In genomic region chrX:30280428-30280827, GRCh38 we compare ENCODE assay signal across 33 cellular contexts. TPM values are rescaled to one million over a fixed set of nuclear protein-coding genes. Genes with fewer than 3 reads are reported as not detected.
"Had no signal": no experiment of that assay in that cellular context is flagged by ENCODE, and none has a peak within 500 bp of the region (broad histone marks: within the 10 kb centered on the region; RNA-seq: fewer than 3 reads in every experiment).

No MANE protein-coding gene starts in this region.

- H3K27me3 Mint-ChIP-seq: activated CD8-positive, alpha-beta T cell treated with anti-CD3 and anti-CD28 coated beads for 36 hours; brain had no signal

- H3K9ac ChIP-seq: KMS-11, SK-N-SH had no signal

- H3K4me3 Mint-ChIP-seq: activated CD4-positive, alpha-beta T cell treated with anti-CD3 and anti-CD28 coated beads, Interleukin-2, amount 10 ng/mL, durations not matched to agents 24 days and 14 days; activated CD8-positive, alpha-beta T cell treated with anti-CD3 and anti-CD28 coated beads for 36 hours; activated naive CD4-positive, alpha-beta T cell treated with anti-CD3 and anti-CD28 coated beads for 36 hours; activated T-cell treated with anti-CD3 and anti-CD28 coated beads, Interleukin-2, amount 50 U/mL, for 24 hours; activated T-helper 1 cell treated with anti-CD3 and anti-CD28 coated beads, Interleukin-12 subunit alpha, Interleukin-12 subunit beta, Interleukin-2, Interleukin-4 antibody, amounts not matched to agents 30 ng/mL and 10 ng/mL and 1 ng/mL, durations not matched to agents 14 hours and 24 hours and 36 hours; brain; T-helper 1 cell treated with Interleukin-12 subunit alpha and Interleukin-12 subunit beta and Interleukin-4 antibody, amounts not matched to agents 30 μg/mL and 1 μg/mL, for 36 hours; T-helper 2 cell treated with Interferon-gamma antibody and Interleukin-4, amounts not matched to agents 5 μg/mL and 100 μg/mL, for 36 hours had no signal

- H3K27me3 ChIP-seq: adrenal gland, cardiac muscle cell, Peyer's patch, SJSA1 had no signal

- ATAC-seq: activated CD8-positive, alpha-beta T cell treated with anti-CD3 and anti-CD28 coated beads for 36 hours; activated naive CD4-positive, alpha-beta T cell treated with anti-CD3 and anti-CD28 coated beads, Interleukin-2, amount 50 U/mL, for 72 hours; PC-3 had no signal

- H3K9me2 ChIP-seq: SK-N-SH had no signal

- H3K27ac ChIP-seq: cardiac muscle cell, KMS-11, Peyer's patch, SJSA1 had no signal

- DNase-seq: activated CD4-positive, alpha-beta T cell treated with anti-CD3 and anti-CD28 coated beads, Interleukin-2, amount 10 ng/mL, durations not matched to agents 24 days and 14 days; activated CD4-positive, alpha-beta T cell treated with anti-CD3 and anti-CD28 coated beads, Interleukin-2, amount 50 U/mL, for 4 hours; activated CD8-positive, alpha-beta T cell treated with anti-CD3 and anti-CD28 coated beads for 36 hours; activated gamma-delta T cell treated with Interleukin-2 at 50 U/mL for 16 hours; activated naive CD4-positive, alpha-beta T cell treated with anti-CD3 and anti-CD28 coated beads for 36 hours; activated T-cell treated with anti-CD3 and anti-CD28 coated beads, Interleukin-2, amount 50 U/mL, for 24 hours; adrenal gland; NCI-H1048; NCI-H1105 treated with DMSO at 0.1 percent for 48 hours; NCI-H1436; NCI-H1694 treated with DMSO at 0.1 percent for 48 hours; NCI-H2029 treated with DMSO at 0.1 percent for 48 hours; NCI-H2107; NCI-H2171; NCI-H510A; NCI-H526; NCI-H748 treated with DMSO at 0.1 percent for 48 hours; NK-92 treated with Interleukin-12 subunit alpha and Interleukin-12 subunit beta, amount 100 ng/mL, for 24 hours; PC-3; Peyer's patch; RPMI8226; SHP77 treated with DMSO at 0.1 percent for 48 hours; SK-N-SH had no signal

- H3K9me3 ChIP-seq: adrenal gland, Peyer's patch, SJSA1, SK-N-SH had no signal

- H3K4me1 Mint-ChIP-seq: brain had no signal

- H3K4me2 ChIP-seq: KMS-11, SK-N-SH had no signal

- H3K9me3 Mint-ChIP-seq: activated CD4-positive, alpha-beta T cell treated with anti-CD3 and anti-CD28 coated beads, Interleukin-2, amount 10 ng/mL, durations not matched to agents 24 days and 14 days; activated CD8-positive, alpha-beta T cell treated with anti-CD3 and anti-CD28 coated beads for 36 hours; activated naive CD4-positive, alpha-beta T cell treated with anti-CD3 and anti-CD28 coated beads for 36 hours; activated naive CD4-positive, alpha-beta T cell treated with anti-CD3 and anti-CD28 coated beads, Interleukin-2, amount 50 U/mL, for 72 hours; activated T-cell treated with anti-CD3 and anti-CD28 coated beads, Interleukin-2, amount 50 U/mL, for 24 hours; activated T-helper 1 cell treated with anti-CD3 and anti-CD28 coated beads, Interleukin-12 subunit alpha, Interleukin-12 subunit beta, Interleukin-2, Interleukin-4 antibody, amounts not matched to agents 30 ng/mL and 10 ng/mL and 1 ng/mL, durations not matched to agents 14 hours and 24 hours and 36 hours; T-helper 1 cell treated with Interleukin-12 subunit alpha and Interleukin-12 subunit beta and Interleukin-4 antibody, amounts not matched to agents 30 μg/mL and 1 μg/mL, for 36 hours; T-helper 2 cell treated with Interferon-gamma antibody and Interleukin-4, amounts not matched to agents 5 μg/mL and 100 μg/mL, for 36 hours had no signal

- H3K36me3 ChIP-seq: adrenal gland, cardiac muscle cell, Peyer's patch, SJSA1 had no signal

- H3K27ac Mint-ChIP-seq: activated CD4-positive, alpha-beta T cell treated with anti-CD3 and anti-CD28 coated beads, Interleukin-2, amount 10 ng/mL, durations not matched to agents 24 days and 14 days; activated CD8-positive, alpha-beta T cell treated with anti-CD3 and anti-CD28 coated beads for 36 hours; activated naive CD4-positive, alpha-beta T cell treated with anti-CD3 and anti-CD28 coated beads for 36 hours; activated naive CD4-positive, alpha-beta T cell treated with anti-CD3 and anti-CD28 coated beads, Interleukin-2, amount 50 U/mL, for 72 hours; activated T-cell treated with anti-CD3 and anti-CD28 coated beads, Interleukin-2, amount 50 U/mL, for 24 hours; activated T-helper 1 cell treated with anti-CD3 and anti-CD28 coated beads, Interleukin-12 subunit alpha, Interleukin-12 subunit beta, Interleukin-2, Interleukin-4 antibody, amounts not matched to agents 30 ng/mL and 10 ng/mL and 1 ng/mL, durations not matched to agents 14 hours and 24 hours and 36 hours; brain; T-helper 1 cell treated with Interleukin-12 subunit alpha and Interleukin-12 subunit beta and Interleukin-4 antibody, amounts not matched to agents 30 μg/mL and 1 μg/mL, for 36 hours; T-helper 2 cell treated with Interferon-gamma antibody and Interleukin-4, amounts not matched to agents 5 μg/mL and 100 μg/mL, for 36 hours had no signal

- H3K4me3 ChIP-seq: adrenal gland, cardiac muscle cell, Peyer's patch, SJSA1 had no signal

- H3K4me1 ChIP-seq: Peyer's patch had no signal

- H3K36me3 Mint-ChIP-seq: activated naive CD4-positive, alpha-beta T cell treated with anti-CD3 and anti-CD28 coated beads, Interleukin-2, amount 50 U/mL, for 72 hours; brain had no signal

RNA-seq across cellular contexts. Expression of gene NR0B1, which starts 28.8 kb away (rescaled TPM):
- total RNA-seq: activated CD4-positive, alpha-beta T cell treated with anti-CD3 and anti-CD28 coated beads, Interleukin-2, amount 10 ng/mL, durations not matched to agents 24 days and 14 days; activated CD8-positive, alpha-beta memory T cell treated with anti-CD3 and anti-CD28 coated beads for 36 hours; activated CD8-positive, alpha-beta T cell treated with anti-CD3 and anti-CD28 coated beads for 36 hours; activated naive CD4-positive, alpha-beta T cell treated with anti-CD3 and anti-CD28 coated beads for 36 hours; activated naive CD4-positive, alpha-beta T cell treated with anti-CD3 and anti-CD28 coated beads, Interleukin-2, amount 50 U/mL, for 72 hours; activated T-helper 1 cell treated with anti-CD3 and anti-CD28 coated beads, Interleukin-12 subunit alpha, Interleukin-12 subunit beta, Interleukin-2, Interleukin-4 antibody, amounts not matched to agents 30 ng/mL and 10 ng/mL and 1 ng/mL, durations not matched to agents 14 hours and 24 hours and 36 hours; MCF 10A; PC-3; Peyer's patch had no signal
- polyA plus RNA-seq: cardiac muscle cell had no signal

RNA-seq across cellular contexts. Expression of gene MAGEB1, which starts 33.5 kb away (rescaled TPM):
- total RNA-seq: activated CD4-positive, alpha-beta T cell treated with anti-CD3 and anti-CD28 coated beads, Interleukin-2, amount 10 ng/mL, durations not matched to agents 24 days and 14 days; activated CD8-positive, alpha-beta memory T cell treated with anti-CD3 and anti-CD28 coated beads for 36 hours; activated CD8-positive, alpha-beta T cell treated with anti-CD3 and anti-CD28 coated beads for 36 hours; activated naive CD4-positive, alpha-beta T cell treated with anti-CD3 and anti-CD28 coated beads for 36 hours; activated naive CD4-positive, alpha-beta T cell treated with anti-CD3 and anti-CD28 coated beads, Interleukin-2, amount 50 U/mL, for 72 hours; activated T-helper 1 cell treated with anti-CD3 and anti-CD28 coated beads, Interleukin-12 subunit alpha, Interleukin-12 subunit beta, Interleukin-2, Interleukin-4 antibody, amounts not matched to agents 30 ng/mL and 10 ng/mL and 1 ng/mL, durations not matched to agents 14 hours and 24 hours and 36 hours; adrenal gland; cardiac muscle cell; MCF 10A; PC-3; Peyer's patch; SJSA1 had no signal
- polyA plus RNA-seq: adrenal gland, cardiac muscle cell had no signal

RNA-seq across cellular contexts. Expression of gene MAGEB4, which starts 38.6 kb away (rescaled TPM):
- total RNA-seq: activated CD4-positive, alpha-beta T cell treated with anti-CD3 and anti-CD28 coated beads, Interleukin-2, amount 10 ng/mL, durations not matched to agents 24 days and 14 days; activated CD8-positive, alpha-beta memory T cell treated with anti-CD3 and anti-CD28 coated beads for 36 hours; activated CD8-positive, alpha-beta T cell treated with anti-CD3 and anti-CD28 coated beads for 36 hours; activated naive CD4-positive, alpha-beta T cell treated with anti-CD3 and anti-CD28 coated beads for 36 hours; activated naive CD4-positive, alpha-beta T cell treated with anti-CD3 and anti-CD28 coated beads, Interleukin-2, amount 50 U/mL, for 72 hours; activated T-helper 1 cell treated with anti-CD3 and anti-CD28 coated beads, Interleukin-12 subunit alpha, Interleukin-12 subunit beta, Interleukin-2, Interleukin-4 antibody, amounts not matched to agents 30 ng/mL and 10 ng/mL and 1 ng/mL, durations not matched to agents 14 hours and 24 hours and 36 hours; adrenal gland; cardiac muscle cell; MCF 10A; PC-3; Peyer's patch; SJSA1 had no signal
- polyA plus RNA-seq: adrenal gland, cardiac muscle cell, SK-N-SH had no signal

RNA-seq across cellular contexts. Expression of gene MAGEB3, which starts 50.0 kb away (rescaled TPM):
- total RNA-seq: activated CD4-positive, alpha-beta T cell treated with anti-CD3 and anti-CD28 coated beads, Interleukin-2, amount 10 ng/mL, durations not matched to agents 24 days and 14 days; activated CD8-positive, alpha-beta memory T cell treated with anti-CD3 and anti-CD28 coated beads for 36 hours; activated CD8-positive, alpha-beta T cell treated with anti-CD3 and anti-CD28 coated beads for 36 hours; activated naive CD4-positive, alpha-beta T cell treated with anti-CD3 and anti-CD28 coated beads for 36 hours; activated naive CD4-positive, alpha-beta T cell treated with anti-CD3 and anti-CD28 coated beads, Interleukin-2, amount 50 U/mL, for 72 hours; activated T-helper 1 cell treated with anti-CD3 and anti-CD28 coated beads, Interleukin-12 subunit alpha, Interleukin-12 subunit beta, Interleukin-2, Interleukin-4 antibody, amounts not matched to agents 30 ng/mL and 10 ng/mL and 1 ng/mL, durations not matched to agents 14 hours and 24 hours and 36 hours; cardiac muscle cell; MCF 10A; PC-3; Peyer's patch; SJSA1 had no signal
- polyA plus RNA-seq: cardiac muscle cell, SK-N-SH had no signal
